15 cellular contexts compared by ENCODE assay signal in genomic region chr7:106795171-106795876, GRCh38.
"Had no signal": no experiment of that assay in that cellular context is flagged by ENCODE, and none has a peak within 500 bp of the region (broad histone marks: within the 10 kb centered on the region; RNA-seq: fewer than 3 reads in every experiment).

No MANE protein-coding gene starts in this region.

- H3K4me3 ChIP-seq: ascending aorta, gastrocnemius medialis, prostate gland, thoracic aorta, upper lobe of left lung had no signal

- H3K27ac ChIP-seq: ascending aorta, gastrocnemius medialis, prostate gland, thoracic aorta, upper lobe of left lung had no signal

- H3K36me3 ChIP-seq: ascending aorta, gastrocnemius medialis, prostate gland, thoracic aorta, upper lobe of left lung had no signal

- H3K9me3 ChIP-seq: ascending aorta, prostate gland, thoracic aorta, upper lobe of left lung had no signal

- DNase-seq: activated CD4-positive, alpha-beta T cell treated with anti-CD3 and anti-CD28 coated beads, Interleukin-2, amount 10 ng/mL, durations not matched to agents 24 days and 14 days; activated CD8-positive, alpha-beta memory T cell treated with anti-CD3 and anti-CD28 coated beads, Interleukin-2, amount 10 ng/mL, durations not matched to agents 7 days and 5 days; activated CD8-positive, alpha-beta T cell treated with anti-CD3 and anti-CD28 coated beads for 36 hours; activated gamma-delta T cell treated with Interleukin-2 at 50 U/mL for 16 hours; activated T-cell treated with anti-CD3 and anti-CD28 coated beads for 4 hours; effector memory CD4-positive, alpha-beta T cell; gastrocnemius medialis; hypothalamus; midbrain; stimulated activated CD4-positive, alpha-beta T cell treated with anti-CD3 and anti-CD28 coated beads, Interleukin-4, amount 100 ng/mL, for 1 hour; stimulated activated naive CD4-positive, alpha-beta T cell treated with Interleukin-2 at 50 U/mL for 16 hours; upper lobe of left lung had no signal

- H3K27me3 ChIP-seq: ascending aorta, gastrocnemius medialis, upper lobe of left lung had no signal
